Comparison of ENCODE assay signal across 8 cellular contexts in the genomic region with DNA sequence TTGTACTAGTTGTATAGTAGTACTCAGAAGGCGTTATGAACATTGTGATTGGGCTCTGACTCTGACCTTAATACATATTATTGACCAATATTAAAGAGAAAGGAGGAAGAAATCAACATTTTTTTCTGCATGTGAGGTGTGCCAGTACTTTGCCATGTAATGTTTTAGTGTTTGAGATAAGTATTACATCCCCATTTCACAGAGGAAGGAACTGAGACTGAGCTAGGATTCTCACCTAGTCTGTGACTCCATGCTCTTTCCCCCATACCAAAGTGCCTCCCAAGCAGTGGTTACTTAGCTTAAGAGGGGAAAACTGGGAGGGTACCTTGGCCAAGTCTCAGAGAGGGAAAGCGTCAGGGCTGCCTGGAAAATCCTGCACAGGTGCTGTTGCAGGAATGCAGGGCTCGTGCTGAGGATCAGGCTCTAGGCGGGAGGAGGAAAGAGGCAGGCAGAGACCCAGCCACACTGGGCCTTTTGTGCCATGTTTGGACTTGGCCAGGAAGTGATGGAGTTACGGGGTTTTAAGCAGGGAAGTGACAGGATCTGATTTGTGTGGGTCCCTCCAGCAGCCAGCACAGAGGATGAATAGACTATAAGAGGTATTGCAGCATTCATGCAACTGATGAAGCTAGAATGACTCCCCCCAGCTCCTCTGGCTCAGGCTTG. TPM values are rescaled to one million over a fixed set of nuclear protein-coding genes. Genes with fewer than 3 reads are reported as not detected.
DNase-seq lines count a peak whose midpoint lies in the region; ATAC-seq and TF ChIP-seq lines count a peak whose summit lies in the region.

No MANE protein-coding gene starts in this region.

- intact Hi-C loops in activated T-helper 2 cell treated with anti-CD3 and anti-CD28 coated beads, Interferon-gamma antibody, Interleukin-2, Interleukin-4, amounts not matched to agents 10 μg/mL and 5 μg/mL and 100 μg/mL, durations not matched to agents 14 hours and 24 hours and 36 hours (cut with micrococcal nuclease) = loop anchor here (1.0 to 5.0 kb wide), 4 partner anchors 45 to 1115 kb away; partner anchors contain the start of genes CATIP and DNPEP

- peaks cover 56% of the 10 kb centered on the region for H3K4me1 ChIP-seq in suprapubic skin

- H3K36me3 Mint-ChIP-seq in activated CD4-positive, alpha-beta T cell treated with anti-CD3 and anti-CD28 coated beads, Interleukin-2, amount 10 ng/mL, durations not matched to agents 7 days and 5 days (ENCODE audit: low read depth) = peaks cover 34% of the 10 kb centered on the region
- H3K36me3 Mint-ChIP-seq in activated T-helper 2 cell treated with anti-CD3 and anti-CD28 coated beads, Interferon-gamma antibody, Interleukin-2, Interleukin-4, amounts not matched to agents 10 μg/mL and 5 μg/mL and 100 μg/mL, durations not matched to agents 14 hours and 24 hours and 36 hours (ENCODE audit: low read depth) = peaks cover 47% of the 10 kb centered on the region

- 15% methylated on average over 5 of the region's 5 CpGs for WGBS in suprapubic skin

- H3K4me3 Mint-ChIP-seq in activated CD4-positive, alpha-beta T cell treated with anti-CD3 and anti-CD28 coated beads, Interleukin-2, amount 10 ng/mL, durations not matched to agents 7 days and 5 days = peak overlapping the region; percentile 88
- peak overlapping the region; percentile 94 for H3K4me3 Mint-ChIP-seq in activated T-helper 2 cell treated with anti-CD3 and anti-CD28 coated beads, Interferon-gamma antibody, Interleukin-2, Interleukin-4, amounts not matched to agents 10 μg/mL and 5 μg/mL and 100 μg/mL, durations not matched to agents 14 hours and 24 hours and 36 hours (ENCODE audit: low read depth)

- peak overlapping the region; percentile 92 for H3K27ac Mint-ChIP-seq in activated CD4-positive, alpha-beta T cell treated with anti-CD3 and anti-CD28 coated beads, Interleukin-2, amount 10 ng/mL, durations not matched to agents 7 days and 5 days
- no peak overlapping the region for H3K27ac Mint-ChIP-seq in activated T-helper 2 cell treated with anti-CD3 and anti-CD28 coated beads, Interferon-gamma antibody, Interleukin-2, Interleukin-4, amounts not matched to agents 10 μg/mL and 5 μg/mL and 100 μg/mL, durations not matched to agents 14 hours and 24 hours and 36 hours

- no peaks in the 10 kb centered on the region for H3K9me3 Mint-ChIP-seq in activated CD4-positive, alpha-beta T cell treated with anti-CD3 and anti-CD28 coated beads, Interleukin-2, amount 10 ng/mL, durations not matched to agents 7 days and 5 days
- no peaks in the 10 kb centered on the region for H3K9me3 Mint-ChIP-seq in activated T-helper 2 cell treated with anti-CD3 and anti-CD28 coated beads, Interferon-gamma antibody, Interleukin-2, Interleukin-4, amounts not matched to agents 10 μg/mL and 5 μg/mL and 100 μg/mL, durations not matched to agents 14 hours and 24 hours and 36 hours

- no peaks in the 10 kb centered on the region for H3K9me3 ChIP-seq in suprapubic skin

- no peaks in the 10 kb centered on the region for H3K27me3 ChIP-seq in layer of hippocampus (ENCODE audit: control insufficient read depth, insufficient read depth, low read length)
- H3K27me3 ChIP-seq in suprapubic skin = no peaks in the 10 kb centered on the region

- peak overlapping the region; percentile 54 for H3K27ac ChIP-seq in layer of hippocampus (ENCODE audit: low read depth, low read length)
- H3K27ac ChIP-seq in suprapubic skin = peak overlapping the region; percentile 79

- CTCF ChIA-PET in activated CD4-positive, alpha-beta T cell treated with anti-CD3 and anti-CD28 coated beads, Interleukin-2, amount 10 ng/mL, durations not matched to agents 7 days and 5 days (lab: Charles Lee) = interaction anchor here (0.6 to 7.5 kb wide), 18 partner anchors 11 to 445 kb away, joined by 3 to 113 read pairs (median 4); partner anchors contain the start of genes BCS1L, CATIP, GPBAR1 and TMBIM1

- DNase-seq in activated CD4-positive, alpha-beta T cell treated with anti-CD3 and anti-CD28 coated beads, Interleukin-2, amount 10 ng/mL, durations not matched to agents 7 days and 5 days = no peak
- no peak for DNase-seq in activated CD4-positive, alpha-beta T cell treated with anti-CD3 and anti-CD28 coated beads, Interleukin-2, amount 50 U/mL, for 1 hour
- no peak for DNase-seq in activated T-helper 2 cell treated with anti-CD3 and anti-CD28 coated beads, Interferon-gamma antibody, Interleukin-2, Interleukin-4, amounts not matched to agents 10 μg/mL and 5 μg/mL and 100 μg/mL, durations not matched to agents 14 hours and 24 hours and 36 hours (ENCODE audit: low spot score)
- no peak for DNase-seq in suprapubic skin (ENCODE audit: low spot score in 2 of 2)
- no peak for DNase-seq in hippocampal formation (lab: John Stamatoyannopoulos, UW)

- TF ChIP-seq EP300 in suprapubic skin (IDR thresholded peaks at IDR 0.05) = no peak

- TF ChIP-seq POLR2A in suprapubic skin (IDR thresholded peaks at IDR 0.05) = no peak

- peak overlapping the region; percentile 79 for H3K4me3 ChIP-seq in suprapubic skin

- peaks cover 43% of the 10 kb centered on the region for H3K36me3 ChIP-seq in suprapubic skin

- POLR2A ChIA-PET in activated CD4-positive, alpha-beta T cell treated with anti-CD3 and anti-CD28 coated beads, Interleukin-2, amount 10 ng/mL, durations not matched to agents 7 days and 5 days (lab: Charles Lee) = interaction anchor here (0.6 kb wide), 1 partner anchor 36 kb away, joined by 3 read pairs; no protein-coding TSS in a partner anchor

- ATAC-seq in GM19035 (IDR thresholded peaks at IDR 0.05; ENCODE audit: unreplicated experiment) = no peak
- ATAC-seq in HG03342 (IDR thresholded peaks at IDR 0.05; ENCODE audit: unreplicated experiment) = no peak

- TF ChIP-seq CTCF in suprapubic skin (IDR thresholded peaks at IDR 0.05) = no peak

- H3K27me3 Mint-ChIP-seq in activated CD4-positive, alpha-beta T cell treated with anti-CD3 and anti-CD28 coated beads, Interleukin-2, amount 10 ng/mL, durations not matched to agents 7 days and 5 days = no peaks in the 10 kb centered on the region
- no peaks in the 10 kb centered on the region for H3K27me3 Mint-ChIP-seq in activated T-helper 2 cell treated with anti-CD3 and anti-CD28 coated beads, Interferon-gamma antibody, Interleukin-2, Interleukin-4, amounts not matched to agents 10 μg/mL and 5 μg/mL and 100 μg/mL, durations not matched to agents 14 hours and 24 hours and 36 hours (ENCODE audit: low read depth)

- peaks cover 39% of the 10 kb centered on the region for H3K4me1 Mint-ChIP-seq in activated CD4-positive, alpha-beta T cell treated with anti-CD3 and anti-CD28 coated beads, Interleukin-2, amount 10 ng/mL, durations not matched to agents 7 days and 5 days
- peaks cover 20% of the 10 kb centered on the region for H3K4me1 Mint-ChIP-seq in activated T-helper 2 cell treated with anti-CD3 and anti-CD28 coated beads, Interferon-gamma antibody, Interleukin-2, Interleukin-4, amounts not matched to agents 10 μg/mL and 5 μg/mL and 100 μg/mL, durations not matched to agents 14 hours and 24 hours and 36 hours (ENCODE audit: low read depth)

RNA-seq across cellular contexts. Expression of gene PNKD, which starts 1.7 kb away (rescaled TPM):
- 10 to 100 TPM; 34.0 to 39.1 TPM for total RNA-seq in activated CD4-positive, alpha-beta T cell treated with anti-CD3 and anti-CD28 coated beads, Interleukin-2, amount 10 ng/mL, durations not matched to agents 7 days and 5 days
- total RNA-seq in activated T-helper 2 cell treated with anti-CD3 and anti-CD28 coated beads, Interferon-gamma antibody, Interleukin-2, Interleukin-4, amounts not matched to agents 10 μg/mL and 5 μg/mL and 100 μg/mL, durations not matched to agents 14 hours and 24 hours and 36 hours = 19.9 and 20.8 TPM in 2 replicates
- 10 to 100 TPM; 33.4 to 66.4 (median 49.4) TPM for total RNA-seq in suprapubic skin

RNA-seq across cellular contexts. Expression of gene AAMP, which starts 2.1 kb away (rescaled TPM):
- total RNA-seq in activated CD4-positive, alpha-beta T cell treated with anti-CD3 and anti-CD28 coated beads, Interleukin-2, amount 10 ng/mL, durations not matched to agents 7 days and 5 days = 10 to 100 TPM; 42.3 to 51.1 TPM
- total RNA-seq in activated T-helper 2 cell treated with anti-CD3 and anti-CD28 coated beads, Interferon-gamma antibody, Interleukin-2, Interleukin-4, amounts not matched to agents 10 μg/mL and 5 μg/mL and 100 μg/mL, durations not matched to agents 14 hours and 24 hours and 36 hours = 82.4 and 82.9 TPM in 2 replicates
- 100 to 1,000 TPM; 103 to 154 (median 144) TPM for total RNA-seq in suprapubic skin

RNA-seq across cellular contexts. Expression of gene GPBAR1, which starts 11.2 kb away (rescaled TPM):
- total RNA-seq in activated CD4-positive, alpha-beta T cell treated with anti-CD3 and anti-CD28 coated beads, Interleukin-2, amount 10 ng/mL, durations not matched to agents 7 days and 5 days = 1 to 10 TPM; 1.0 to 1.2 TPM
- 0.41 and 0.87 TPM in 2 replicates for total RNA-seq in activated T-helper 2 cell treated with anti-CD3 and anti-CD28 coated beads, Interferon-gamma antibody, Interleukin-2, Interleukin-4, amounts not matched to agents 10 μg/mL and 5 μg/mL and 100 μg/mL, durations not matched to agents 14 hours and 24 hours and 36 hours
- 1 to 10 TPM in 2 of 4 donors, under 1 TPM in 1, not detected in 1; 0.98 to 2.0 (median 1.6) TPM for total RNA-seq in suprapubic skin

RNA-seq across cellular contexts. Expression of gene TMBIM1, which starts 20.3 kb away (rescaled TPM):
- total RNA-seq in activated CD4-positive, alpha-beta T cell treated with anti-CD3 and anti-CD28 coated beads, Interleukin-2, amount 10 ng/mL, durations not matched to agents 7 days and 5 days = 100 to 1,000 TPM in 1 of 2 experiments, 10 to 100 TPM in 1; 99.3 to 101 TPM
- total RNA-seq in activated T-helper 2 cell treated with anti-CD3 and anti-CD28 coated beads, Interferon-gamma antibody, Interleukin-2, Interleukin-4, amounts not matched to agents 10 μg/mL and 5 μg/mL and 100 μg/mL, durations not matched to agents 14 hours and 24 hours and 36 hours = 69.6 and 73.7 TPM in 2 replicates
- 100 to 1,000 TPM; 234 to 370 (median 319) TPM for total RNA-seq in suprapubic skin

RNA-seq across cellular contexts. Expression of gene ARPC2, which starts 55.0 kb away (rescaled TPM):
- total RNA-seq in activated CD4-positive, alpha-beta T cell treated with anti-CD3 and anti-CD28 coated beads, Interleukin-2, amount 10 ng/mL, durations not matched to agents 7 days and 5 days = 100 to 1,000 TPM; 708 to 729 TPM
- total RNA-seq in activated T-helper 2 cell treated with anti-CD3 and anti-CD28 coated beads, Interferon-gamma antibody, Interleukin-2, Interleukin-4, amounts not matched to agents 10 μg/mL and 5 μg/mL and 100 μg/mL, durations not matched to agents 14 hours and 24 hours and 36 hours = 639 and 643 TPM in 2 replicates
- 100 to 1,000 TPM; 267 to 384 (median 275) TPM for total RNA-seq in suprapubic skin
